ENCODE assay signal across 1 cellular context in genomic region chr10:133114251-133114650, GRCh38.
TF ChIP-seq lines count a peak whose summit lies in the region.

No MANE protein-coding gene starts in this region.

TF ChIP-seq in H1, 55 proteins besides CTCF, POLR2A, EP300 and RAD21:
- no peak for TF ChIP-seq TAF7 (optimal IDR thresholded peaks at IDR 0.05; ENCODE audit: borderline replicate concordance, low read depth, low read length)
- no peak for TF ChIP-seq KDM1A (IDR thresholded peaks at IDR 0.05; ENCODE audit: borderline replicate concordance, low read length)
- no peak for TF ChIP-seq FOSL1 (IDR thresholded peaks at IDR 0.05; ENCODE audit: insufficient read depth, low read depth, low read length)
- no peak for TF ChIP-seq MAFK (IDR thresholded peaks at IDR 0.05; ENCODE audit: low read depth, low read length)
- TF ChIP-seq SAP30 (IDR thresholded peaks at IDR 0.05; ENCODE audit: insufficient read depth, insufficient replicate concordance, low read length), result no peak
- TF ChIP-seq GTF2F1 (IDR thresholded peaks at IDR 0.05; ENCODE audit: borderline replicate concordance, low read depth, low read length), result no peak
- no peak for TF ChIP-seq EGR1 (IDR thresholded peaks at IDR 0.05; ENCODE audit: borderline replicate concordance, low read depth, low read length)
- no peak for TF ChIP-seq SUZ12 (IDR thresholded peaks at IDR 0.05; ENCODE audit: low read length)
- TF ChIP-seq GABPA (IDR thresholded peaks at IDR 0.05; ENCODE audit: borderline replicate concordance, insufficient read depth, low read length), result no peak
- no peak for TF ChIP-seq CTBP2 (IDR thresholded peaks at IDR 0.05; ENCODE audit: borderline replicate concordance, insufficient read depth, insufficient read length, low read length)
- no peak for TF ChIP-seq CEBPB (IDR thresholded peaks at IDR 0.05; ENCODE audit: low read depth, low read length)
- no peak for TF ChIP-seq TCF12 (IDR thresholded peaks at IDR 0.05; ENCODE audit: low read depth, low read length)
- no peak for TF ChIP-seq RFX5 (IDR thresholded peaks at IDR 0.05; ENCODE audit: borderline replicate concordance, low read depth, low read length)
- TF ChIP-seq SP2 (IDR thresholded peaks at IDR 0.05; ENCODE audit: low read length), result no peak
